1 cellular context compared by ENCODE assay signal in the genomic region with DNA sequence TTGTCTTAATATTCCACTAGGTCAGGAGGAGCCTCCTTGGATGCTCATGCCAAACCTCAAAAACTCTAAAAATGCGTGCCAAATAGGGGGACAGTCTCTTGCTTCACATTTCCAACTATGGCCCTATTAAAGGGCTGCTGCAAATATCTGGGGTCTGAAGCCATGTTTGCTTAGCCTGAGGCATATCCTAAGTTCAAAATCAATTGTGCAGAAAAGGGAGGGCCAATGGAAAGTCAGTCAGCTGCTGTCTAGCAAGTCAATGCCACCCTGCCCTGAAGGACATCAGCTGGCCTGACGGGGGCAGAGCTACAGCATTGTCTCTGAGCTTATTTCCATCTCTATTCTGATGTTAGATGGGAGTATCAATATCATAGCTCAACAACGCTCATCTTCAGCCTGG.
TF ChIP-seq lines count a peak whose summit lies in the region.

No MANE protein-coding gene starts in this region.

TF ChIP-seq in IMR-90, 13 proteins besides CTCF, POLR2A, EP300 and RAD21:
- TF ChIP-seq BHLHE40 (IDR thresholded peaks at IDR 0.05; ENCODE audit: low read depth, low read length) = no peak
- TF ChIP-seq CHD1 (IDR thresholded peaks at IDR 0.05; ENCODE audit: low read depth, low read length) = no peak
- no peak for TF ChIP-seq MAFK (IDR thresholded peaks at IDR 0.05; ENCODE audit: low read depth, low read length)
- TF ChIP-seq SMC3 (IDR thresholded peaks at IDR 0.05; ENCODE audit: low read depth, low read length) = no peak
- no peak for TF ChIP-seq RFX5 (IDR thresholded peaks at IDR 0.05; ENCODE audit: low read depth, low read length)
- no peak for TF ChIP-seq MXI1 (IDR thresholded peaks at IDR 0.05; ENCODE audit: borderline replicate concordance, low read depth, low read length)
- TF ChIP-seq, protein P1, sequence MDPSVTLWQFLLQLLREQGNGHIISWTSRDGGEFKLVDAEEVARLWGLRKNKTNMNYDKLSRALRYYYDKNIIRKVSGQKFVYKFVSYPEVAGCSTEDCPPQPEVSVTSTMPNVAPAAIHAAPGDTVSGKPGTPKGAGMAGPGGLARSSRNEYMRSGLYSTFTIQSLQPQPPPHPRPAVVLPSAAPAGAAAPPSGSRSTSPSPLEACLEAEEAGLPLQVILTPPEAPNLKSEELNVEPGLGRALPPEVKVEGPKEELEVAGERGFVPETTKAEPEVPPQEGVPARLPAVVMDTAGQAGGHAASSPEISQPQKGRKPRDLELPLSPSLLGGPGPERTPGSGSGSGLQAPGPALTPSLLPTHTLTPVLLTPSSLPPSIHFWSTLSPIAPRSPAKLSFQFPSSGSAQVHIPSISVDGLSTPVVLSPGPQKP (IDR thresholded peaks at IDR 0.05; ENCODE audit: borderline replicate concordance, low read depth, low read length) = no peak
- TF ChIP-seq, protein P2, sequence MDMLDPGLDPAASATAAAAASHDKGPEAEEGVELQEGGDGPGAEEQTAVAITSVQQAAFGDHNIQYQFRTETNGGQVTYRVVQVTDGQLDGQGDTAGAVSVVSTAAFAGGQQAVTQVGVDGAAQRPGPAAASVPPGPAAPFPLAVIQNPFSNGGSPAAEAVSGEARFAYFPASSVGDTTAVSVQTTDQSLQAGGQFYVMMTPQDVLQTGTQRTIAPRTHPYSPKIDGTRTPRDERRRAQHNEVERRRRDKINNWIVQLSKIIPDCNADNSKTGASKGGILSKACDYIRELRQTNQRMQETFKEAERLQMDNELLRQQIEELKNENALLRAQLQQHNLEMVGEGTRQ (IDR thresholded peaks at IDR 0.05; ENCODE audit: low read depth, low read length) = no peak
- TF ChIP-seq CEBPB (IDR thresholded peaks at IDR 0.05; ENCODE audit: low read depth, low read length) = no peak
- TF ChIP-seq MAZ (IDR thresholded peaks at IDR 0.05; ENCODE audit: borderline replicate concordance, low read depth, low read length) = no peak
- no peak for TF ChIP-seq RCOR1 (IDR thresholded peaks at IDR 0.05; ENCODE audit: insufficient replicate concordance, low read length)
- TF ChIP-seq FOS (IDR thresholded peaks at IDR 0.05; ENCODE audit: low read depth, low read length) = no peak
- no peak for TF ChIP-seq NFE2L2 (IDR thresholded peaks at IDR 0.05; ENCODE audit: low read depth, low read length)
